1 cellular context compared by ENCODE assay signal in the genomic region with DNA sequence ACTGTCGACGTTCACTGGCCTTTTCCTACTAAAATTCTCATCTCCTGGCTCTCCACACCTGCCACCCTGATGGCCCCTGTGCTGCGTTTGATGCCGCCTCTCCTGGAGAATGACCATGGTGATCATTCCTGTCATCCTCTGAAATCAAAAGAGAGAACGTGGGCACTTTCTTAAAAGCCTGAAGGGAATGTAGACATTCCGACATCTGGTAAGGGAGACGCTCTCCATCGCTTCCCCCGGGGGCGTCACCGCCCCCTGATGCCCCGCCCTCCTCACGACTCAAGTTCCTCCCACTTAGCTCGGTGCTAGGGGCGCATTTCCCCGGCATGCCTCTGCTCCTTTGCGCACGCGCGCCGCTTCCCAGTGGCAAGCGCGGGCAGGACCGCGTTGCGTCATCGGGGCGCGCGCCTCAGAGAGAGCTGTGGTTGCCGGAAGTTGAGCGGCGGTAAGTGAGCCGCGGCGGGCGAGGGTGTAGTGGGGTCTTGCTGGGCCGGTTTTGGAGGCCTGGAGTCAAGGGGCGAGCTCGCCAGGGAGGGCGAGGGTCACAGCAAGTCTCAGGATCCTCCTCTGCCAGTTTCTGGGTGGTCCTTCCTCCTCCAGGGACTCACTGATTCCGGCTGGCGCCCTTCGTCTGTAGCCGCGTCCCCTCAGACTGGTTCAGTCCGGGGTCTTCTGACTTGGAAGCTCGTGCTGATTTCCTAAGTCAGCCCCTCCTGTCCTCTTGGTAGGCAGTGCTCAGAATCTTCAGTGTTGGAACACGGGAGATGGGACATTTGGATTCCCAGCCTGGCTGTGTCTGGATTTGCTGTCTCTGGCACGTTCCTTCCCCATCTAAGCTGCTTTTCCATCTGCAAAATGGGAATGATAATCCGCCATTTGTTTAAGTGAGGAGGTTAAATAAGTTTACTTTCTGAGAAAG.
TF ChIP-seq lines count a peak whose summit lies in the region.

A gene with protein sequence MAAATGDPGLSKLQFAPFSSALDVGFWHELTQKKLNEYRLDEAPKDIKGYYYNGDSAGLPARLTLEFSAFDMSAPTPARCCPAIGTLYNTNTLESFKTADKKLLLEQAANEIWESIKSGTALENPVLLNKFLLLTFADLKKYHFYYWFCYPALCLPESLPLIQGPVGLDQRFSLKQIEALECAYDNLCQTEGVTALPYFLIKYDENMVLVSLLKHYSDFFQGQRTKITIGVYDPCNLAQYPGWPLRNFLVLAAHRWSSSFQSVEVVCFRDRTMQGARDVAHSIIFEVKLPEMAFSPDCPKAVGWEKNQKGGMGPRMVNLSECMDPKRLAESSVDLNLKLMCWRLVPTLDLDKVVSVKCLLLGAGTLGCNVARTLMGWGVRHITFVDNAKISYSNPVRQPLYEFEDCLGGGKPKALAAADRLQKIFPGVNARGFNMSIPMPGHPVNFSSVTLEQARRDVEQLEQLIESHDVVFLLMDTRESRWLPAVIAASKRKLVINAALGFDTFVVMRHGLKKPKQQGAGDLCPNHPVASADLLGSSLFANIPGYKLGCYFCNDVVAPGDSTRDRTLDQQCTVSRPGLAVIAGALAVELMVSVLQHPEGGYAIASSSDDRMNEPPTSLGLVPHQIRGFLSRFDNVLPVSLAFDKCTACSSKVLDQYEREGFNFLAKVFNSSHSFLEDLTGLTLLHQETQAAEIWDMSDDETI (plus strand): TSS at position 412 of the 919 bp plus-strand sequence. CDS start 26,299 bp downstream, outside the sequence.

TF ChIP-seq in HepG2, 621 proteins besides CTCF, POLR2A, EP300 and RAD21 (continued from another document and continues in another):
- TF ChIP-seq, protein P1, sequence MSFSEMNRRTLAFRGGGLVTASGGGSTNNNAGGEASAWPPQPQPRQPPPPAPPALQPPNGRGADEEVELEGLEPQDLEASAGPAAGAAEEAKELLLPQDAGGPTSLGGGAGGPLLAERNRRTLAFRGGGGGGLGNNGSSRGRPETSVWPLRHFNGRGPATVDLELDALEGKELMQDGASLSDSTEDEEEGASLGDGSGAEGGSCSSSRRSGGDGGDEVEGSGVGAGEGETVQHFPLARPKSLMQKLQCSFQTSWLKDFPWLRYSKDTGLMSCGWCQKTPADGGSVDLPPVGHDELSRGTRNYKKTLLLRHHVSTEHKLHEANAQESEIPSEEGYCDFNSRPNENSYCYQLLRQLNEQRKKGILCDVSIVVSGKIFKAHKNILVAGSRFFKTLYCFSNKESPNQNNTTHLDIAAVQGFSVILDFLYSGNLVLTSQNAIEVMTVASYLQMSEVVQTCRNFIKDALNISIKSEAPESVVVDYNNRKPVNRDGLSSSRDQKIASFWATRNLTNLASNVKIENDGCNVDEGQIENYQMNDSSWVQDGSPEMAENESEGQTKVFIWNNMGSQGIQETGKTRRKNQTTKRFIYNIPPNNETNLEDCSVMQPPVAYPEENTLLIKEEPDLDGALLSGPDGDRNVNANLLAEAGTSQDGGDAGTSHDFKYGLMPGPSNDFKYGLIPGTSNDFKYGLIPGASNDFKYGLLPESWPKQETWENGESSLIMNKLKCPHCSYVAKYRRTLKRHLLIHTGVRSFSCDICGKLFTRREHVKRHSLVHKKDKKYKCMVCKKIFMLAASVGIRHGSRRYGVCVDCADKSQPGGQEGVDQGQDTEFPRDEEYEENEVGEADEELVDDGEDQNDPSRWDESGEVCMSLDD (CRISPR knock-in tag; IDR thresholded peaks at IDR 0.05; ENCODE audit: borderline replicate concordance), result peak; percentile 78; the same call in 1 of the 2 replicates
- TF ChIP-seq HNF4A (CRISPR knock-in tag; IDR thresholded peaks at IDR 0.05) (no peak), MAFK (conservative IDR thresholded peaks at IDR 0.05 in 1 of 2, IDR thresholded peaks at IDR 0.05 in 1 of 2; ENCODE audit: low read length in 2 of 2) (no peak), ARNT2 (CRISPR knock-in tag; IDR thresholded peaks at IDR 0.05; ENCODE audit: low read depth) (no peak), ZMYM4 (CRISPR knock-in tag; IDR thresholded peaks at IDR 0.05) (peak; percentile 94), ZNF180 (CRISPR knock-in tag; IDR thresholded peaks at IDR 0.05; ENCODE audit: borderline replicate concordance, low read depth) (no peak), ATF6 (CRISPR knock-in tag; conservative IDR thresholded peaks at IDR 0.05) (no peak), NKX3-1 (CRISPR knock-in tag; IDR thresholded peaks at IDR 0.05) (0 out of 2 replicates have a peak, but pooled peaks have one; percentile 48), ZFP41 (CRISPR knock-in tag; IDR thresholded peaks at IDR 0.05; ENCODE audit: borderline replicate concordance) (no peak), ZNF484 (CRISPR knock-in tag; IDR thresholded peaks at IDR 0.05; ENCODE audit: borderline replicate concordance, low read depth) (no peak), ZNF430 (CRISPR knock-in tag; IDR thresholded peaks at IDR 0.05) (peak; percentile 58; the same call in 1 of the 2 replicates), BRCA1 (CRISPR knock-in tag; IDR thresholded peaks at IDR 0.05) (no peak), GPBP1L1 (CRISPR knock-in tag; IDR thresholded peaks at IDR 0.05) (no peak), POGZ (CRISPR knock-in tag; IDR thresholded peaks at IDR 0.05) (peak; percentile 97), RNF219 (CRISPR knock-in tag; IDR thresholded peaks at IDR 0.05) (no peak), CREB1 (IDR thresholded peaks at IDR 0.05) (peak; percentile 92), CREB1 (CRISPR knock-in tag; IDR thresholded peaks at IDR 0.05) (peak; percentile 99), EZH2 (conservative IDR thresholded peaks at IDR 0.05; ENCODE audit: low read depth, low read length) (no peak), GRHL1 (CRISPR knock-in tag; conservative IDR thresholded peaks at IDR 0.05) (no peak), LRRFIP1 (CRISPR knock-in tag; conservative IDR thresholded peaks at IDR 0.05) (no peak), MYNN (CRISPR knock-in tag; IDR thresholded peaks at IDR 0.05; ENCODE audit: low read depth) (no peak), PPARG (CRISPR knock-in tag; conservative IDR thresholded peaks at IDR 0.05) (0 out of 2 replicates have a peak, but pooled peaks have one; percentile 21), ZNF598 (CRISPR knock-in tag; IDR thresholded peaks at IDR 0.05; ENCODE audit: borderline replicate concordance) (no peak; the same call in 1 of the 2 replicates), EED (CRISPR knock-in tag; IDR thresholded peaks at IDR 0.05) (no peak)
- TF ChIP-seq, protein P2, sequence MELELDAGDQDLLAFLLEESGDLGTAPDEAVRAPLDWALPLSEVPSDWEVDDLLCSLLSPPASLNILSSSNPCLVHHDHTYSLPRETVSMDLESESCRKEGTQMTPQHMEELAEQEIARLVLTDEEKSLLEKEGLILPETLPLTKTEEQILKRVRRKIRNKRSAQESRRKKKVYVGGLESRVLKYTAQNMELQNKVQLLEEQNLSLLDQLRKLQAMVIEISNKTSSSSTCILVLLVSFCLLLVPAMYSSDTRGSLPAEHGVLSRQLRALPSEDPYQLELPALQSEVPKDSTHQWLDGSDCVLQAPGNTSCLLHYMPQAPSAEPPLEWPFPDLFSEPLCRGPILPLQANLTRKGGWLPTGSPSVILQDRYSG (CRISPR knock-in tag; IDR thresholded peaks at IDR 0.05), result no peak
- TF ChIP-seq, protein P3, sequence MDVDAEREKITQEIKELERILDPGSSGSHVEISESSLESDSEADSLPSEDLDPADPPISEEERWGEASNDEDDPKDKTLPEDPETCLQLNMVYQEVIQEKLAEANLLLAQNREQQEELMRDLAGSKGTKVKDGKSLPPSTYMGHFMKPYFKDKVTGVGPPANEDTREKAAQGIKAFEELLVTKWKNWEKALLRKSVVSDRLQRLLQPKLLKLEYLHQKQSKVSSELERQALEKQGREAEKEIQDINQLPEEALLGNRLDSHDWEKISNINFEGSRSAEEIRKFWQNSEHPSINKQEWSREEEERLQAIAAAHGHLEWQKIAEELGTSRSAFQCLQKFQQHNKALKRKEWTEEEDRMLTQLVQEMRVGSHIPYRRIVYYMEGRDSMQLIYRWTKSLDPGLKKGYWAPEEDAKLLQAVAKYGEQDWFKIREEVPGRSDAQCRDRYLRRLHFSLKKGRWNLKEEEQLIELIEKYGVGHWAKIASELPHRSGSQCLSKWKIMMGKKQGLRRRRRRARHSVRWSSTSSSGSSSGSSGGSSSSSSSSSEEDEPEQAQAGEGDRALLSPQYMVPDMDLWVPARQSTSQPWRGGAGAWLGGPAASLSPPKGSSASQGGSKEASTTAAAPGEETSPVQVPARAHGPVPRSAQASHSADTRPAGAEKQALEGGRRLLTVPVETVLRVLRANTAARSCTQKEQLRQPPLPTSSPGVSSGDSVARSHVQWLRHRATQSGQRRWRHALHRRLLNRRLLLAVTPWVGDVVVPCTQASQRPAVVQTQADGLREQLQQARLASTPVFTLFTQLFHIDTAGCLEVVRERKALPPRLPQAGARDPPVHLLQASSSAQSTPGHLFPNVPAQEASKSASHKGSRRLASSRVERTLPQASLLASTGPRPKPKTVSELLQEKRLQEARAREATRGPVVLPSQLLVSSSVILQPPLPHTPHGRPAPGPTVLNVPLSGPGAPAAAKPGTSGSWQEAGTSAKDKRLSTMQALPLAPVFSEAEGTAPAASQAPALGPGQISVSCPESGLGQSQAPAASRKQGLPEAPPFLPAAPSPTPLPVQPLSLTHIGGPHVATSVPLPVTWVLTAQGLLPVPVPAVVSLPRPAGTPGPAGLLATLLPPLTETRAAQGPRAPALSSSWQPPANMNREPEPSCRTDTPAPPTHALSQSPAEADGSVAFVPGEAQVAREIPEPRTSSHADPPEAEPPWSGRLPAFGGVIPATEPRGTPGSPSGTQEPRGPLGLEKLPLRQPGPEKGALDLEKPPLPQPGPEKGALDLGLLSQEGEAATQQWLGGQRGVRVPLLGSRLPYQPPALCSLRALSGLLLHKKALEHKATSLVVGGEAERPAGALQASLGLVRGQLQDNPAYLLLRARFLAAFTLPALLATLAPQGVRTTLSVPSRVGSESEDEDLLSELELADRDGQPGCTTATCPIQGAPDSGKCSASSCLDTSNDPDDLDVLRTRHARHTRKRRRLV (CRISPR knock-in tag; IDR thresholded peaks at IDR 0.05), result no peak
